In the genomic region with DNA sequence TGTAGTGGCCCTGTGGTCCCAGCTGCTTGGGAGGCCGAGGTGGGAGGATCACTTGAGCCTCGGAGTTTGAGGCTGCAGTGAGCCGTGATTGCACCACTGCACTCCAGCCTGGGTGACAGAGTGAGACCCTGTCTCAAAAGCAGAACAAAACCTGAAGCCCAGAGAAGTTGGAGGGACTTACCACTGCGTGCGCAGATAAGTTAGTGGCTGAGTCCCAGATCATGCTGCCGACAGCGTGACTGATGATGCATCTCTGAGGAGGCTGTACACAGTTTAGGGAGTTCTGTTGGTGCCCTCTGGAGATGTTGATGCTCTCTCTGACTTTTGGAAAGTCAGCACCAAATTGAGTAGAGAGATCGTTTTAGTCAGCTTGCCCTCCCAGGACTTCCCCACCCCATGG, we compare ENCODE assay signal across 24 cellular contexts.
"Had no signal": no experiment of that assay in that cellular context is flagged by ENCODE, and none has a peak within 500 bp of the region (broad histone marks: within the 10 kb centered on the region; RNA-seq: fewer than 3 reads in every experiment).

No MANE protein-coding gene starts in this region.

- H3K27ac ChIP-seq: neural progenitor cell, pancreas, psoas muscle, right lobe of liver, stomach, thyroid gland, tibial nerve, upper lobe of left lung, uterus had no signal

- DNase-seq: naive thymus-derived CD4-positive, alpha-beta T cell; natural killer cell; occipital lobe; pancreas; psoas muscle; right cardiac atrium; right lobe of liver; sigmoid colon; small intestine; stimulated activated CD4-positive, alpha-beta T cell treated with anti-CD3 and anti-CD28 coated beads, Interleukin-15, amount 100 ng/mL, for 24 hours; stimulated activated CD4-positive, alpha-beta T cell treated with anti-CD3 and anti-CD28 coated beads, Interleukin-2, amount 100 ng/mL, for 24 hours; stimulated activated CD4-positive, alpha-beta T cell treated with anti-CD3 and anti-CD28 coated beads, Interleukin-2, amount 100 ng/mL, for 48 hours; stimulated activated CD4-positive, alpha-beta T cell treated with anti-CD3 and anti-CD28 coated beads, Interleukin-4, amount 100 ng/mL, for 24 hours; stimulated activated naive B cell treated with anti-CD40 and anti-IgM and Interleukin-4, amounts not matched to agents 10 μg/mL and 1 μg/mL and 100 μg/mL, for 72 hours; stimulated activated naive CD4-positive, alpha-beta T cell treated with Interleukin-2 at 50 U/mL for 16 hours; stomach; thyroid gland; trophoblast cell; upper lobe of left lung; uterus had no signal

- H2AFZ ChIP-seq: neural progenitor cell had no signal

- FAIRE-seq: pancreas, small intestine had no signal

- H3K4me3 ChIP-seq: neural progenitor cell, pancreas, psoas muscle, right lobe of liver, sigmoid colon, stomach, thoracic aorta, thyroid gland, tibial nerve, upper lobe of left lung, uterus had no signal

- H3K9me3 ChIP-seq: pancreas, psoas muscle, right lobe of liver, sigmoid colon, stomach, thoracic aorta, thyroid gland, tibial nerve, upper lobe of left lung, uterus had no signal

- H3K27me3 ChIP-seq: neural progenitor cell, pancreas, right lobe of liver, sigmoid colon, stomach, thyroid gland, tibial nerve, upper lobe of left lung, uterus had no signal

- ATAC-seq: naive thymus-derived CD4-positive, alpha-beta T cell; natural killer cell; pancreas; psoas muscle; right cardiac atrium; right lobe of liver; stimulated activated effector memory CD8-positive, alpha-beta T cell treated with anti-CD3 and anti-CD28 coated beads, Interleukin-12 subunit alpha, Interleukin-12 subunit beta, amount 100 ng/mL, for 72 hours; stimulated activated naive B cell treated with anti-CD40 and anti-IgM and Interleukin-4, amounts not matched to agents 10 μg/mL and 1 μg/mL and 100 μg/mL, for 72 hours had no signal

- H3K4me1 ChIP-seq: neural progenitor cell, pancreas, psoas muscle, right lobe of liver, thyroid gland had no signal

- H3K36me3 ChIP-seq: neural progenitor cell, pancreas, right lobe of liver, sigmoid colon, thoracic aorta, thyroid gland, tibial nerve, upper lobe of left lung, uterus had no signal

- H3K4me2 ChIP-seq: neural progenitor cell had no signal
